Comparison of ENCODE assay signal across 18 cellular contexts in genomic region chr9:73434826-73435225, GRCh38.
"Had no signal": no experiment of that assay in that cellular context is flagged by ENCODE, and none has a peak within 500 bp of the region (broad histone marks: within the 10 kb centered on the region; RNA-seq: fewer than 3 reads in every experiment).

No MANE protein-coding gene starts in this region.

- H3K4me3 ChIP-seq: esophagus muscularis mucosa, gastroesophageal sphincter, mucosa of descending colon, skin epidermis, suprapubic skin, thyroid gland had no signal

- H3K4me1 ChIP-seq: esophagus muscularis mucosa, gastroesophageal sphincter, suprapubic skin, thyroid gland had no signal

- ATAC-seq: effector memory CD8-positive, alpha-beta T cell; gastroesophageal sphincter; left lobe of liver; mucosa of descending colon; naive thymus-derived CD8-positive, alpha-beta T cell; sciatic nerve; stimulated activated naive CD8-positive, alpha-beta T cell treated with anti-CD3 and anti-CD28 coated beads, Interleukin-15, Interleukin-2, amounts not matched to agents 100 U/mL and 50 U/mL, for 24 hours had no signal

- H3K27ac ChIP-seq: epithelial cell of prostate, esophagus muscularis mucosa, gastroesophageal sphincter, skin epidermis, suprapubic skin, thyroid gland had no signal

- H3K36me3 ChIP-seq: esophagus muscularis mucosa, gastroesophageal sphincter, suprapubic skin, thyroid gland had no signal

- H3K27me3 ChIP-seq: esophagus muscularis mucosa, gastroesophageal sphincter, suprapubic skin, thyroid gland had no signal

- H3K9me3 ChIP-seq: esophagus muscularis mucosa, gastroesophageal sphincter, mucosa of descending colon, suprapubic skin, thyroid gland had no signal

- DNase-seq: effector memory CD8-positive, alpha-beta T cell; glutamatergic neuron; islet precursor cell; mammary epithelial cell; mucosa of descending colon; naive thymus-derived CD8-positive, alpha-beta T cell; posterior cingulate gyrus; stimulated activated CD4-positive, alpha-beta T cell treated with anti-CD3 and anti-CD28 coated beads, Interleukin-12 subunit alpha, Interleukin-12 subunit beta, amount 100 ng/mL, for 4 hours; stimulated activated CD4-positive, alpha-beta T cell treated with anti-CD3 and anti-CD28 coated beads, Interleukin-2, amount 100 ng/mL, for 48 hours; stimulated activated naive CD8-positive, alpha-beta T cell treated with anti-CD3 and anti-CD28 coated beads, Interleukin-15, Interleukin-2, amounts not matched to agents 100 U/mL and 50 U/mL, for 24 hours; thyroid gland had no signal
